Comparison of ENCODE assay signal across 8 cellular contexts in the genomic region with DNA sequence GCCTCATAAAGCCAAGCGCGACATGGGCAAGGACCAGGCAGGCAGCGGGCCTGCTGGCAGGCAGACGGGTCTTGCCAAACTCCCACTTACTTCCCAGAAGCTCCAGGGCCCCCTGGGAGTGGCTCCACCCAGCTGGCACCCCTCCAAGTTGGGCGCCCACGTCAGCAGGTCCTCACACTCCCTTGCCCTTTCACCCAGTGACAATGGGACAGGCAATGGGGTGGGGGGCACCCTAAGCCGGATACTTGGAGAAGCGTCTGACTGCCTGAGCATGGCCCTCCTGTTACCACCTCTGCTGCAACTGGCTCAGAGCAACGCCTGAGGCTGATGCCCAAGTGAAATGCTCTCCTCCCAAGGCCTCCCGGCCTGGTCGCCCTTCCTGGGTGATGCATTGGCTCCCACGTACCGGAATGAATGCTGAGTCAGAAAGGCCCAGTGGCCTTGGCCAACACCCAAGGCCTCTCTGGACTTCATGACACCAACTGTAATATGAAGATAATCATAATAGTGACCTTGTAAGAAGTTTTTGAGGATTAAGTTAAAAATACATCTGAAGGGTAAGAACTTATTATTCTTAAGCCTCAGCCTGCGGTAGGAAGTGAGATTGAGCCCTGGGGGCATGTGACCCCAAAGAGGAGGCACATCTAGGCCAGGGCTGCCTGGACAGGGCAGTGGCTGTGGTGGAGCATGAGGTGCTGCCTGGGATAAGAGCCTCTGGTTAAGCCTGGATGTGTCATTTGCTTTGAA. TPM values are rescaled to one million over a fixed set of nuclear protein-coding genes. Genes with fewer than 3 reads are reported as not detected.
DNase-seq lines count a peak whose midpoint lies in the region; ATAC-seq and TF ChIP-seq lines count a peak whose summit lies in the region.
"Had no signal": no experiment of that assay in that cellular context is flagged by ENCODE, and none has a peak within 500 bp of the region (broad histone marks: within the 10 kb centered on the region; RNA-seq: fewer than 3 reads in every experiment).

No MANE protein-coding gene starts in this region.

- H3K9me3 ChIP-seq in liver (ENCODE audit: control insufficient read depth in 4 of 4, low read length in 3 of 4) (no peaks in the 10 kb centered on the region), transverse colon (no peaks in the 10 kb centered on the region)

- CTCF ChIA-PET in MCF 10A (lab: Yijun Ruan, JAX): no interaction called here

- H3K36me3 ChIP-seq in liver (ENCODE audit: control insufficient read depth in 4 of 4, insufficient read depth in 3 of 4, low read depth in 1 of 4, low read length in 3 of 4) (no peaks in the 10 kb centered on the region), transverse colon (no peaks in the 10 kb centered on the region)

- BruUV-seq in MCF 10A (replicated peaks; lab: Mats Ljungman, UMichigan): no TSS peak

- no peaks in the 10 kb centered on the region for H3K36me3 Mint-ChIP-seq in MCF 10A (ENCODE audit: insufficient read depth, unreplicated experiment)

- peak; percentile 95 for DNase-seq in MCF 10A (ENCODE audit: unreplicated experiment)
- peak; percentile 61 for DNase-seq in transverse colon
- no peak for DNase-seq in T-helper 2 cell

- TF ChIP-seq EP300 in Ishikawa (IDR thresholded peaks at IDR 0.05; ENCODE audit: borderline replicate concordance) (no peak), transverse colon (IDR thresholded peaks at IDR 0.05; ENCODE audit: low read depth) (no peak)

- no peak for TF ChIP-seq POLR2A in transverse colon (IDR thresholded peaks at IDR 0.05)

- H3K4me3 ChIP-seq in liver (ENCODE audit: low read depth in 1 of 3, low read length in 3 of 3): no peak overlapping the region
- no peak overlapping the region for H3K4me3 ChIP-seq in transverse colon

- no peak overlapping the region for H3K4me3 Mint-ChIP-seq in MCF 10A (ENCODE audit: unreplicated experiment)

- peak overlapping the region; percentile 77 for H3K27ac Mint-ChIP-seq in MCF 10A (ENCODE audit: low read depth, unreplicated experiment)

- in situ Hi-C loops in transverse colon (cut with MboI; ENCODE audit: low pct_ligation_motif_present in 1 of 4, low pct_unique_long_range_greater_than_20kb in 1 of 4, low sequenced_read_pairs in 3 of 4): no loop called here

- 48% methylated on average over 14 of the region's 14 CpGs for WGBS in liver
- 35% methylated on average over 13 of the region's 14 CpGs; no CpG with 5 or more reads in 1 of the 2 donors for WGBS in transverse colon (ENCODE audit: low coverage in 1 of 2), 2 donors

- TF ChIP-seq RAD21 in Ishikawa (IDR thresholded peaks at IDR 0.05; ENCODE audit: low read depth): no peak
- TF ChIP-seq RAD21 in liver (IDR thresholded peaks at IDR 0.05): no peak

- intact Hi-C loops in MCF 10A (cut with micrococcal nuclease): no loop called here
- intact Hi-C loops in transverse colon (cut with DNase I; ENCODE audit: low total_unique reads): no loop called here

- POLR2A ChIA-PET in MCF 10A (lab: Yijun Ruan, JAX): no interaction called here

- no peak for ATAC-seq in GM19455 (IDR thresholded peaks at IDR 0.05; ENCODE audit: unreplicated experiment)
- no peak for ATAC-seq in HG03175 (IDR thresholded peaks at IDR 0.05; ENCODE audit: unreplicated experiment)

- no peaks in the 10 kb centered on the region for H3K9me3 Mint-ChIP-seq in MCF 10A (ENCODE audit: unreplicated experiment)

- H3K27me3 ChIP-seq in liver (ENCODE audit: control insufficient read depth in 4 of 4, insufficient read depth in 4 of 4, low read length in 3 of 4): peaks cover 0 to 3% (median 0%) of the 10 kb centered on the region in 4 donors
- H3K27me3 ChIP-seq in transverse colon: no peaks in the 10 kb centered on the region

- peaks cover 16 to 43% (median 31%) of the 10 kb centered on the region in 4 donors for H3K4me1 ChIP-seq in liver (ENCODE audit: control insufficient read depth in 4 of 4, insufficient read depth in 4 of 4, low read length in 3 of 4)
- peaks cover 40 to 48% (median 43%) of the 10 kb centered on the region in 4 donors for H3K4me1 ChIP-seq in transverse colon

- H3K27me3 Mint-ChIP-seq in MCF 10A (ENCODE audit: insufficient read depth, unreplicated experiment): no peaks in the 10 kb centered on the region

- H3K27ac ChIP-seq in liver (ENCODE audit: low read depth in 1 of 2, low read length in 2 of 2) (peak overlapping the region; percentile 35 to 40), transverse colon (peak overlapping the region; percentile 34 to 61 (median 44))
- H3K27ac ChIP-seq: KMS-11 had no signal

- peaks cover 14% of the 10 kb centered on the region for H3K4me1 Mint-ChIP-seq in MCF 10A (ENCODE audit: insufficient read depth, unreplicated experiment)

- TF ChIP-seq CTCF in MCF 10A (IDR thresholded peaks at IDR 0.05; ENCODE audit: unreplicated experiment) (no peak), liver (IDR thresholded peaks at IDR 0.05; ENCODE audit: low read depth, low read length, missing input control) (no peak), transverse colon (IDR thresholded peaks at IDR 0.05) (no peak)

- no peak overlapping the region for H3K9ac ChIP-seq in liver (ENCODE audit: low read depth in 1 of 2, low read length in 2 of 2)
- H3K9ac ChIP-seq: KMS-11 had no signal

TF ChIP-seq in Ishikawa, 13 proteins besides CTCF, POLR2A, EP300 and RAD21:
- TF ChIP-seq NFIC (IDR thresholded peaks at IDR 0.05) (peak; percentile 74), EGR1 (IDR thresholded peaks at IDR 0.05) (0 out of 2 replicates have a peak, but pooled peaks have one; percentile 34), TAF1 (IDR thresholded peaks at IDR 0.05; ENCODE audit: low read depth) (no peak), ZBTB7A (IDR thresholded peaks at IDR 0.05; ENCODE audit: low read depth) (peak; percentile 63; the same call in 1 of the 2 replicates), CREB1 (IDR thresholded peaks at IDR 0.05; ENCODE audit: low read depth) (no peak)

TF ChIP-seq in liver, 16 proteins besides CTCF, POLR2A, EP300 and RAD21:
- TF ChIP-seq HNF4A (conservative IDR thresholded peaks at IDR 0.05) (peak in 1 of 2 donors; percentile 51), RXRA (IDR thresholded peaks at IDR 0.05) (peak; percentile 79 to 85), JUND (IDR thresholded peaks at IDR 0.05) (peak in 1 of 2 donors; percentile 17), NR2F2 (IDR thresholded peaks at IDR 0.05) (peak; percentile 72), FOXA1 (IDR thresholded peaks at IDR 0.05) (no peak), YY1 (IDR thresholded peaks at IDR 0.05) (peak; percentile 30), SP1 (IDR thresholded peaks at IDR 0.05) (peak; percentile 60)
- TF ChIP-seq, protein P1, sequence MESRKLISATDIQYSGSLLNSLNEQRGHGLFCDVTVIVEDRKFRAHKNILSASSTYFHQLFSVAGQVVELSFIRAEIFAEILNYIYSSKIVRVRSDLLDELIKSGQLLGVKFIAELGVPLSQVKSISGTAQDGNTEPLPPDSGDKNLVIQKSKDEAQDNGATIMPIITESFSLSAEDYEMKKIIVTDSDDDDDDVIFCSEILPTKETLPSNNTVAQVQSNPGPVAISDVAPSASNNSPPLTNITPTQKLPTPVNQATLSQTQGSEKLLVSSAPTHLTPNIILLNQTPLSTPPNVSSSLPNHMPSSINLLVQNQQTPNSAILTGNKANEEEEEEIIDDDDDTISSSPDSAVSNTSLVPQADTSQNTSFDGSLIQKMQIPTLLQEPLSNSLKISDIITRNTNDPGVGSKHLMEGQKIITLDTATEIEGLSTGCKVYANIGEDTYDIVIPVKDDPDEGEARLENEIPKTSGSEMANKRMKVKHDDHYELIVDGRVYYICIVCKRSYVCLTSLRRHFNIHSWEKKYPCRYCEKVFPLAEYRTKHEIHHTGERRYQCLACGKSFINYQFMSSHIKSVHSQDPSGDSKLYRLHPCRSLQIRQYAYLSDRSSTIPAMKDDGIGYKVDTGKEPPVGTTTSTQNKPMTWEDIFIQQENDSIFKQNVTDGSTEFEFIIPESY (IDR thresholded peaks at IDR 0.05): no peak
- TF ChIP-seq, protein P2, sequence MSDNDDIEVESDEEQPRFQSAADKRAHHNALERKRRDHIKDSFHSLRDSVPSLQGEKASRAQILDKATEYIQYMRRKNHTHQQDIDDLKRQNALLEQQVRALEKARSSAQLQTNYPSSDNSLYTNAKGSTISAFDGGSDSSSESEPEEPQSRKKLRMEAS (IDR thresholded peaks at IDR 0.05): peak; percentile 55
- TF ChIP-seq, protein P3, sequence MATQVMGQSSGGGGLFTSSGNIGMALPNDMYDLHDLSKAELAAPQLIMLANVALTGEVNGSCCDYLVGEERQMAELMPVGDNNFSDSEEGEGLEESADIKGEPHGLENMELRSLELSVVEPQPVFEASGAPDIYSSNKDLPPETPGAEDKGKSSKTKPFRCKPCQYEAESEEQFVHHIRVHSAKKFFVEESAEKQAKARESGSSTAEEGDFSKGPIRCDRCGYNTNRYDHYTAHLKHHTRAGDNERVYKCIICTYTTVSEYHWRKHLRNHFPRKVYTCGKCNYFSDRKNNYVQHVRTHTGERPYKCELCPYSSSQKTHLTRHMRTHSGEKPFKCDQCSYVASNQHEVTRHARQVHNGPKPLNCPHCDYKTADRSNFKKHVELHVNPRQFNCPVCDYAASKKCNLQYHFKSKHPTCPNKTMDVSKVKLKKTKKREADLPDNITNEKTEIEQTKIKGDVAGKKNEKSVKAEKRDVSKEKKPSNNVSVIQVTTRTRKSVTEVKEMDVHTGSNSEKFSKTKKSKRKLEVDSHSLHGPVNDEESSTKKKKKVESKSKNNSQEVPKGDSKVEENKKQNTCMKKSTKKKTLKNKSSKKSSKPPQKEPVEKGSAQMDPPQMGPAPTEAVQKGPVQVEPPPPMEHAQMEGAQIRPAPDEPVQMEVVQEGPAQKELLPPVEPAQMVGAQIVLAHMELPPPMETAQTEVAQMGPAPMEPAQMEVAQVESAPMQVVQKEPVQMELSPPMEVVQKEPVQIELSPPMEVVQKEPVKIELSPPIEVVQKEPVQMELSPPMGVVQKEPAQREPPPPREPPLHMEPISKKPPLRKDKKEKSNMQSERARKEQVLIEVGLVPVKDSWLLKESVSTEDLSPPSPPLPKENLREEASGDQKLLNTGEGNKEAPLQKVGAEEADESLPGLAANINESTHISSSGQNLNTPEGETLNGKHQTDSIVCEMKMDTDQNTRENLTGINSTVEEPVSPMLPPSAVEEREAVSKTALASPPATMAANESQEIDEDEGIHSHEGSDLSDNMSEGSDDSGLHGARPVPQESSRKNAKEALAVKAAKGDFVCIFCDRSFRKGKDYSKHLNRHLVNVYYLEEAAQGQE (IDR thresholded peaks at IDR 0.05): no peak

RNA-seq across cellular contexts. Expression of gene KCNK3, which starts 31.7 kb away (rescaled TPM):
- total RNA-seq in MCF 10A (2022) (not detected in 2 replicates), liver (1 to 10 TPM in 1 of 2 donors, not detected in 1; 6.6 TPM), transverse colon (1 to 10 TPM in 1 of 4 donors, under 1 TPM in 3; 0.37 to 1.5 (median 0.82) TPM)
- polyA plus RNA-seq in liver: 1 to 10 TPM in 1 of 2 donors, under 1 TPM in 1; 0.78 to 2.6 TPM

RNA-seq across cellular contexts. Expression of gene SLC35F6, which starts 39.9 kb away (rescaled TPM):
- 76.9 and 110 TPM in 2 replicates for total RNA-seq in MCF 10A (2022)
- total RNA-seq in liver: 10 to 100 TPM; 11.4 to 30.7 TPM
- polyA plus RNA-seq in liver: 10 to 100 TPM; 18.3 to 19.8 TPM
- 10 to 100 TPM; 23.3 to 36.3 (median 33.3) TPM for total RNA-seq in transverse colon

Comparison
In these comparisons a context has a peak if more than half of its experiments do, and no peak if none do; other contexts are left out.
1. DNase-seq: peak in MCF 10A (single experiment) and transverse colon (single experiment); none in T-helper 2 cell (0 of 5).